15 cellular contexts compared by ENCODE assay signal in genomic region chr21:26057488-26058170, GRCh38.
"Had no signal": no experiment of that assay in that cellular context is flagged by ENCODE, and none has a peak within 500 bp of the region (broad histone marks: within the 10 kb centered on the region; RNA-seq: fewer than 3 reads in every experiment).

No MANE protein-coding gene starts in this region.

- H3K4me1 ChIP-seq: colonic mucosa had no signal

- H3K27me3 ChIP-seq: cardiac muscle cell, colonic mucosa, neutrophil, tibial artery had no signal

- H3K36me3 ChIP-seq: cardiac muscle cell, colonic mucosa, neutrophil, tibial artery had no signal

- FAIRE-seq: astrocyte, endothelial cell of umbilical vein had no signal

- H3K9me3 ChIP-seq: colonic mucosa, neutrophil, tibial artery had no signal

- H3K4me3 ChIP-seq: cardiac muscle cell, colonic mucosa, tibial artery had no signal

- DNase-seq: activated CD4-positive, alpha-beta T cell treated with anti-CD3 and anti-CD28 coated beads for 36 hours; activated CD8-positive, alpha-beta memory T cell treated with anti-CD3 and anti-CD28 coated beads, Interleukin-2, amount 50 U/mL, for 4 hours; activated CD8-positive, alpha-beta T cell treated with anti-CD3 and anti-CD28 coated beads for 36 hours; colonic mucosa; effector CD4-positive, alpha-beta T cell; foreskin melanocyte; posterior cingulate gyrus; right cardiac atrium; tibial artery had no signal

- ATAC-seq: activated CD4-positive, alpha-beta T cell treated with anti-CD3 and anti-CD28 coated beads for 36 hours; activated CD8-positive, alpha-beta T cell treated with anti-CD3 and anti-CD28 coated beads for 36 hours; right cardiac atrium; stimulated activated memory B cell treated with anti-CD40 and anti-IgM and Interleukin-4, amounts not matched to agents 10 μg/mL and 1 μg/mL and 100 μg/mL, for 72 hours had no signal

- H3K27ac ChIP-seq: cardiac muscle cell, colonic mucosa, neutrophil, tibial artery, VCaP had no signal
